ENCODE assay signal across 2 cellular contexts in the genomic region with DNA sequence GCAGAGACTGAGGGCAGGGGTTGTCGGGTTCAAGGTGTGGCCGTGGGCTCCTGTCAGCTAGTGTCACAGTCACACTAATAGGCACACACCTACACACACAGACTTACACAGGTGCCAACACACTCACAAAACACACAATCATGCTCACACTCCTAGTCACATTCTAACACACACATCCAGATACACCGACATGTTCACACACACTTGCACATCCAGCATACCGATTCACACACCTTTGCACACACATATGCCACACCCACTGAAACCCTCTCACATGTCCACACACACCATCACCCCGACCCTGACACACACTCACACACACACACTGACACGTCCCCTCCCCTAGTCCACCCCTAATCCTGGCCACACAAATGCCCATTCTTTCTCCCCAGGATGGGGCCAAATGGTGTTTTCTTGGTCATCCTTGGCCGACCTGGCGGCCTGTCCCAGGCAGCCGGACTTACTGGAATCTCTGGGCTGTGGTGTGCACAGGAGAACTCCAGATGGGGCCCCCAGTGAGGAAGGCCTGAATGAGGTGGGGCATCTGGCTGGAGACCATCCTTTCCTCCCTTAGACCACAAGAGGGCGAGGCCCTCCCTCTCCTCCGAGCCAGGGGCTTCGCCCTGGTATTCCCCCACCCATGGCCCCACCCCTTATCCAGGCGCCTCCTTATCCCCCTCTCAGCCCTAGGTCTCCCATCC.
TF ChIP-seq lines count a peak whose summit lies in the region.

No MANE protein-coding gene starts in this region.

TF ChIP-seq in GM23338, 12 proteins besides CTCF, POLR2A, EP300 and RAD21:
- TF ChIP-seq, protein P1, sequence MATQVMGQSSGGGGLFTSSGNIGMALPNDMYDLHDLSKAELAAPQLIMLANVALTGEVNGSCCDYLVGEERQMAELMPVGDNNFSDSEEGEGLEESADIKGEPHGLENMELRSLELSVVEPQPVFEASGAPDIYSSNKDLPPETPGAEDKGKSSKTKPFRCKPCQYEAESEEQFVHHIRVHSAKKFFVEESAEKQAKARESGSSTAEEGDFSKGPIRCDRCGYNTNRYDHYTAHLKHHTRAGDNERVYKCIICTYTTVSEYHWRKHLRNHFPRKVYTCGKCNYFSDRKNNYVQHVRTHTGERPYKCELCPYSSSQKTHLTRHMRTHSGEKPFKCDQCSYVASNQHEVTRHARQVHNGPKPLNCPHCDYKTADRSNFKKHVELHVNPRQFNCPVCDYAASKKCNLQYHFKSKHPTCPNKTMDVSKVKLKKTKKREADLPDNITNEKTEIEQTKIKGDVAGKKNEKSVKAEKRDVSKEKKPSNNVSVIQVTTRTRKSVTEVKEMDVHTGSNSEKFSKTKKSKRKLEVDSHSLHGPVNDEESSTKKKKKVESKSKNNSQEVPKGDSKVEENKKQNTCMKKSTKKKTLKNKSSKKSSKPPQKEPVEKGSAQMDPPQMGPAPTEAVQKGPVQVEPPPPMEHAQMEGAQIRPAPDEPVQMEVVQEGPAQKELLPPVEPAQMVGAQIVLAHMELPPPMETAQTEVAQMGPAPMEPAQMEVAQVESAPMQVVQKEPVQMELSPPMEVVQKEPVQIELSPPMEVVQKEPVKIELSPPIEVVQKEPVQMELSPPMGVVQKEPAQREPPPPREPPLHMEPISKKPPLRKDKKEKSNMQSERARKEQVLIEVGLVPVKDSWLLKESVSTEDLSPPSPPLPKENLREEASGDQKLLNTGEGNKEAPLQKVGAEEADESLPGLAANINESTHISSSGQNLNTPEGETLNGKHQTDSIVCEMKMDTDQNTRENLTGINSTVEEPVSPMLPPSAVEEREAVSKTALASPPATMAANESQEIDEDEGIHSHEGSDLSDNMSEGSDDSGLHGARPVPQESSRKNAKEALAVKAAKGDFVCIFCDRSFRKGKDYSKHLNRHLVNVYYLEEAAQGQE (IDR thresholded peaks at IDR 0.05; ENCODE audit: unreplicated experiment) = no peak
- TF ChIP-seq EZH2phosphoT487 (IDR thresholded peaks at IDR 0.05; ENCODE audit: unreplicated experiment) (no peak), POLR2AphosphoS5 (IDR thresholded peaks at IDR 0.05; ENCODE audit: low read depth) (no peak), CREB1 (CRISPR knock-in tag; IDR thresholded peaks at IDR 0.05; ENCODE audit: low read depth) (no peak), EZH2 (IDR thresholded peaks at IDR 0.05; ENCODE audit: low read depth, unreplicated experiment) (no peak), NANOG (IDR thresholded peaks at IDR 0.05; ENCODE audit: borderline replicate concordance) (no peak)
- TF ChIP-seq, protein P2, sequence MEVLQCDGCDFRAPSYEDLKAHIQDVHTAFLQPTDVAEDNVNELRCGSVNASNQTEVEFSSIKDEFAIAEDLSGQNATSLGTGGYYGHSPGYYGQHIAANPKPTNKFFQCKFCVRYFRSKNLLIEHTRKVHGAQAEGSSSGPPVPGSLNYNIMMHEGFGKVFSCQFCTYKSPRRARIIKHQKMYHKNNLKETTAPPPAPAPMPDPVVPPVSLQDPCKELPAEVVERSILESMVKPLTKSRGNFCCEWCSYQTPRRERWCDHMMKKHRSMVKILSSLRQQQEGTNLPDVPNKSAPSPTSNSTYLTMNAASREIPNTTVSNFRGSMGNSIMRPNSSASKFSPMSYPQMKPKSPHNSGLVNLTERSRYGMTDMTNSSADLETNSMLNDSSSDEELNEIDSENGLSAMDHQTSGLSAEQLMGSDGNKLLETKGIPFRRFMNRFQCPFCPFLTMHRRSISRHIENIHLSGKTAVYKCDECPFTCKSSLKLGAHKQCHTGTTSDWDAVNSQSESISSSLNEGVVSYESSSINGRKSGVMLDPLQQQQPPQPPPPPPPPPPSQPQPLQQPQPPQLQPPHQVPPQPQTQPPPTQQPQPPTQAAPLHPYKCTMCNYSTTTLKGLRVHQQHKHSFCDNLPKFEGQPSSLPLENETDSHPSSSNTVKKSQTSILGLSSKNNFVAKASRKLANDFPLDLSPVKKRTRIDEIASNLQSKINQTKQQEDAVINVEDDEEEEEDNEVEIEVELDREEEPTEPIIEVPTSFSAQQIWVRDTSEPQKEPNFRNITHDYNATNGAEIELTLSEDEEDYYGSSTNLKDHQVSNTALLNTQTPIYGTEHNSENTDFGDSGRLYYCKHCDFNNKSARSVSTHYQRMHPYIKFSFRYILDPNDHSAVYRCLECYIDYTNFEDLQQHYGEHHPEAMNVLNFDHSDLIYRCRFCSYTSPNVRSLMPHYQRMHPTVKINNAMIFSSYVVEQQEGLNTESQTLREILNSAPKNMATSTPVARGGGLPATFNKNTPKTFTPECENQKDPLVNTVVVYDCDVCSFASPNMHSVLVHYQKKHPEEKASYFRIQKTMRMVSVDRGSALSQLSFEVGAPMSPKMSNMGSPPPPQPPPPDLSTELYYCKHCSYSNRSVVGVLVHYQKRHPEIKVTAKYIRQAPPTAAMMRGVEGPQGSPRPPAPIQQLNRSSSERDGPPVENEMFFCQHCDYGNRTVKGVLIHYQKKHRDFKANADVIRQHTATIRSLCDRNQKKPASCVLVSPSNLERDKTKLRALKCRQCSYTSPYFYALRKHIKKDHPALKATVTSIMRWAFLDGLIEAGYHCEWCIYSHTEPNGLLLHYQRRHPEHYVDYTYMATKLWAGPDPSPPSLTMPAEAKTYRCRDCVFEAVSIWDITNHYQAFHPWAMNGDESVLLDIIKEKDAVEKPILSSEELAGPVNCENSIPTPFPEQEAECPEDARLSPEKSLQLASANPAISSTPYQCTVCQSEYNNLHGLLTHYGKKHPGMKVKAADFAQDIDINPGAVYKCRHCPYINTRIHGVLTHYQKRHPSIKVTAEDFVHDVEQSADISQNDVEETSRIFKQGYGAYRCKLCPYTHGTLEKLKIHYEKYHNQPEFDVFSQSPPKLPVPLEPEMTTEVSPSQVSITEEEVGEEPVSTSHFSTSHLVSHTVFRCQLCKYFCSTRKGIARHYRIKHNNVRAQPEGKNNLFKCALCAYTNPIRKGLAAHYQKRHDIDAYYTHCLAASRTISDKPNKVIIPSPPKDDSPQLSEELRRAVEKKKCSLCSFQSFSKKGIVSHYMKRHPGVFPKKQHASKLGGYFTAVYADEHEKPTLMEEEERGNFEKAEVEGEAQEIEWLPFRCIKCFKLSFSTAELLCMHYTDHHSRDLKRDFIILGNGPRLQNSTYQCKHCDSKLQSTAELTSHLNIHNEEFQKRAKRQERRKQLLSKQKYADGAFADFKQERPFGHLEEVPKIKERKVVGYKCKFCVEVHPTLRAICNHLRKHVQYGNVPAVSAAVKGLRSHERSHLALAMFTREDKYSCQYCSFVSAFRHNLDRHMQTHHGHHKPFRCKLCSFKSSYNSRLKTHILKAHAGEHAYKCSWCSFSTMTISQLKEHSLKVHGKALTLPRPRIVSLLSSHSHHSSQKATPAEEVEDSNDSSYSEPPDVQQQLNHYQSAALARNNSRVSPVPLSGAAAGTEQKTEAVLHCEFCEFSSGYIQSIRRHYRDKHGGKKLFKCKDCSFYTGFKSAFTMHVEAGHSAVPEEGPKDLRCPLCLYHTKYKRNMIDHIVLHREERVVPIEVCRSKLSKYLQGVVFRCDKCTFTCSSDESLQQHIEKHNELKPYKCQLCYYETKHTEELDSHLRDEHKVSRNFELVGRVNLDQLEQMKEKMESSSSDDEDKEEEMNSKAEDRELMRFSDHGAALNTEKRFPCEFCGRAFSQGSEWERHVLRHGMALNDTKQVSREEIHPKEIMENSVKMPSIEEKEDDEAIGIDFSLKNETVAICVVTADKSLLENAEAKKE (CRISPR knock-in tag; IDR thresholded peaks at IDR 0.05) = no peak
- TF ChIP-seq, protein P3, sequence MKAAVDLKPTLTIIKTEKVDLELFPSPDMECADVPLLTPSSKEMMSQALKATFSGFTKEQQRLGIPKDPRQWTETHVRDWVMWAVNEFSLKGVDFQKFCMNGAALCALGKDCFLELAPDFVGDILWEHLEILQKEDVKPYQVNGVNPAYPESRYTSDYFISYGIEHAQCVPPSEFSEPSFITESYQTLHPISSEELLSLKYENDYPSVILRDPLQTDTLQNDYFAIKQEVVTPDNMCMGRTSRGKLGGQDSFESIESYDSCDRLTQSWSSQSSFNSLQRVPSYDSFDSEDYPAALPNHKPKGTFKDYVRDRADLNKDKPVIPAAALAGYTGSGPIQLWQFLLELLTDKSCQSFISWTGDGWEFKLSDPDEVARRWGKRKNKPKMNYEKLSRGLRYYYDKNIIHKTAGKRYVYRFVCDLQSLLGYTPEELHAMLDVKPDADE (IDR thresholded peaks at IDR 0.05) = no peak
TF ChIP-seq in GM23338: peak in this region for 0.

TF ChIP-seq in WTC11, 78 proteins besides CTCF, POLR2A, EP300 and RAD21 (continues in another document):
- TF ChIP-seq, protein P4, sequence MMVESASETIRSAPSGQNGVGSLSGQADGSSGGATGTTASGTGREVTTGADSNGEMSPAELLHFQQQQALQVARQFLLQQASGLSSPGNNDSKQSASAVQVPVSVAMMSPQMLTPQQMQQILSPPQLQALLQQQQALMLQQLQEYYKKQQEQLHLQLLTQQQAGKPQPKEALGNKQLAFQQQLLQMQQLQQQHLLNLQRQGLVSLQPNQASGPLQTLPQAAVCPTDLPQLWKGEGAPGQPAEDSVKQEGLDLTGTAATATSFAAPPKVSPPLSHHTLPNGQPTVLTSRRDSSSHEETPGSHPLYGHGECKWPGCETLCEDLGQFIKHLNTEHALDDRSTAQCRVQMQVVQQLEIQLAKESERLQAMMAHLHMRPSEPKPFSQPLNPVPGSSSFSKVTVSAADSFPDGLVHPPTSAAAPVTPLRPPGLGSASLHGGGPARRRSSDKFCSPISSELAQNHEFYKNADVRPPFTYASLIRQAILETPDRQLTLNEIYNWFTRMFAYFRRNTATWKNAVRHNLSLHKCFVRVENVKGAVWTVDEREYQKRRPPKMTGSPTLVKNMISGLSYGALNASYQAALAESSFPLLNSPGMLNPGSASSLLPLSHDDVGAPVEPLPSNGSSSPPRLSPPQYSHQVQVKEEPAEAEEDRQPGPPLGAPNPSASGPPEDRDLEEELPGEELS (CRISPR knock-in tag; IDR thresholded peaks at IDR 0.05) = no peak
- TF ChIP-seq NFATC4 (CRISPR knock-in tag; IDR thresholded peaks at IDR 0.05) = no peak
- no peak for TF ChIP-seq ZNF423 (CRISPR knock-in tag; IDR thresholded peaks at IDR 0.05)
- no peak for TF ChIP-seq ZNF416 (CRISPR knock-in tag; IDR thresholded peaks at IDR 0.05)
- no peak for TF ChIP-seq OVOL2 (CRISPR knock-in tag; IDR thresholded peaks at IDR 0.05; ENCODE audit: borderline replicate concordance)
- TF ChIP-seq, protein P5, sequence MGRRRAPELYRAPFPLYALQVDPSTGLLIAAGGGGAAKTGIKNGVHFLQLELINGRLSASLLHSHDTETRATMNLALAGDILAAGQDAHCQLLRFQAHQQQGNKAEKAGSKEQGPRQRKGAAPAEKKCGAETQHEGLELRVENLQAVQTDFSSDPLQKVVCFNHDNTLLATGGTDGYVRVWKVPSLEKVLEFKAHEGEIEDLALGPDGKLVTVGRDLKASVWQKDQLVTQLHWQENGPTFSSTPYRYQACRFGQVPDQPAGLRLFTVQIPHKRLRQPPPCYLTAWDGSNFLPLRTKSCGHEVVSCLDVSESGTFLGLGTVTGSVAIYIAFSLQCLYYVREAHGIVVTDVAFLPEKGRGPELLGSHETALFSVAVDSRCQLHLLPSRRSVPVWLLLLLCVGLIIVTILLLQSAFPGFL (CRISPR knock-in tag; IDR thresholded peaks at IDR 0.05; ENCODE audit: borderline replicate concordance) = no peak
- TF ChIP-seq KAT7 (CRISPR knock-in tag; IDR thresholded peaks at IDR 0.05; ENCODE audit: borderline replicate concordance) = no peak
- TF ChIP-seq CBFB (CRISPR knock-in tag; IDR thresholded peaks at IDR 0.05; ENCODE audit: low read depth) = no peak
- no peak for TF ChIP-seq ZNF317 (CRISPR knock-in tag; IDR thresholded peaks at IDR 0.05; ENCODE audit: borderline replicate concordance, low read depth)
- TF ChIP-seq, protein P6, sequence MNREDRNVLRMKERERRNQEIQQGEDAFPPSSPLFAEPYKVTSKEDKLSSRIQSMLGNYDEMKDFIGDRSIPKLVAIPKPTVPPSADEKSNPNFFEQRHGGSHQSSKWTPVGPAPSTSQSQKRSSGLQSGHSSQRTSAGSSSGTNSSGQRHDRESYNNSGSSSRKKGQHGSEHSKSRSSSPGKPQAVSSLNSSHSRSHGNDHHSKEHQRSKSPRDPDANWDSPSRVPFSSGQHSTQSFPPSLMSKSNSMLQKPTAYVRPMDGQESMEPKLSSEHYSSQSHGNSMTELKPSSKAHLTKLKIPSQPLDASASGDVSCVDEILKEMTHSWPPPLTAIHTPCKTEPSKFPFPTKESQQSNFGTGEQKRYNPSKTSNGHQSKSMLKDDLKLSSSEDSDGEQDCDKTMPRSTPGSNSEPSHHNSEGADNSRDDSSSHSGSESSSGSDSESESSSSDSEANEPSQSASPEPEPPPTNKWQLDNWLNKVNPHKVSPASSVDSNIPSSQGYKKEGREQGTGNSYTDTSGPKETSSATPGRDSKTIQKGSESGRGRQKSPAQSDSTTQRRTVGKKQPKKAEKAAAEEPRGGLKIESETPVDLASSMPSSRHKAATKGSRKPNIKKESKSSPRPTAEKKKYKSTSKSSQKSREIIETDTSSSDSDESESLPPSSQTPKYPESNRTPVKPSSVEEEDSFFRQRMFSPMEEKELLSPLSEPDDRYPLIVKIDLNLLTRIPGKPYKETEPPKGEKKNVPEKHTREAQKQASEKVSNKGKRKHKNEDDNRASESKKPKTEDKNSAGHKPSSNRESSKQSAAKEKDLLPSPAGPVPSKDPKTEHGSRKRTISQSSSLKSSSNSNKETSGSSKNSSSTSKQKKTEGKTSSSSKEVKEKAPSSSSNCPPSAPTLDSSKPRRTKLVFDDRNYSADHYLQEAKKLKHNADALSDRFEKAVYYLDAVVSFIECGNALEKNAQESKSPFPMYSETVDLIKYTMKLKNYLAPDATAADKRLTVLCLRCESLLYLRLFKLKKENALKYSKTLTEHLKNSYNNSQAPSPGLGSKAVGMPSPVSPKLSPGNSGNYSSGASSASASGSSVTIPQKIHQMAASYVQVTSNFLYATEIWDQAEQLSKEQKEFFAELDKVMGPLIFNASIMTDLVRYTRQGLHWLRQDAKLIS (CRISPR knock-in tag; IDR thresholded peaks at IDR 0.05; ENCODE audit: borderline replicate concordance) = no peak
- TF ChIP-seq, protein P7, sequence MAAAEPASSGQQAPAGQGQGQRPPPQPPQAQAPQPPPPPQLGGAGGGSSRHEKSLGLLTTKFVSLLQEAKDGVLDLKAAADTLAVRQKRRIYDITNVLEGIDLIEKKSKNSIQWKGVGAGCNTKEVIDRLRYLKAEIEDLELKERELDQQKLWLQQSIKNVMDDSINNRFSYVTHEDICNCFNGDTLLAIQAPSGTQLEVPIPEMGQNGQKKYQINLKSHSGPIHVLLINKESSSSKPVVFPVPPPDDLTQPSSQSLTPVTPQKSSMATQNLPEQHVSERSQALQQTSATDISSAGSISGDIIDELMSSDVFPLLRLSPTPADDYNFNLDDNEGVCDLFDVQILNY (CRISPR knock-in tag; IDR thresholded peaks at IDR 0.05) = no peak
- TF ChIP-seq SMAD4 (CRISPR knock-in tag; IDR thresholded peaks at IDR 0.05) = no peak
- no peak for TF ChIP-seq NR1H2 (CRISPR knock-in tag; IDR thresholded peaks at IDR 0.05)
- TF ChIP-seq, protein P8, sequence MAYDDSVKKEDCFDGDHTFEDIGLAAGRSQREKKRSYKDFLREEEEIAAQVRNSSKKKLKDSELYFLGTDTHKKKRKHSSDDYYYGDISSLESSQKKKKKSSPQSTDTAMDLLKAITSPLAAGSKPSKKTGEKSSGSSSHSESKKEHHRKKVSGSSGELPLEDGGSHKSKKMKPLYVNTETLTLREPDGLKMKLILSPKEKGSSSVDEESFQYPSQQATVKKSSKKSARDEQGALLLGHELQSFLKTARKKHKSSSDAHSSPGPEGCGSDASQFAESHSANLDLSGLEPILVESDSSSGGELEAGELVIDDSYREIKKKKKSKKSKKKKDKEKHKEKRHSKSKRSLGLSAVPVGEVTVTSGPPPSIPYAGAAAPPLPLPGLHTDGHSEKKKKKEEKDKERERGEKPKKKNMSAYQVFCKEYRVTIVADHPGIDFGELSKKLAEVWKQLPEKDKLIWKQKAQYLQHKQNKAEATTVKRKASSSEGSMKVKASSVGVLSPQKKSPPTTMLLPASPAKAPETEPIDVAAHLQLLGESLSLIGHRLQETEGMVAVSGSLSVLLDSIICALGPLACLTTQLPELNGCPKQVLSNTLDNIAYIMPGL (CRISPR knock-in tag; IDR thresholded peaks at IDR 0.05) = no peak
- TF ChIP-seq, protein P9, sequence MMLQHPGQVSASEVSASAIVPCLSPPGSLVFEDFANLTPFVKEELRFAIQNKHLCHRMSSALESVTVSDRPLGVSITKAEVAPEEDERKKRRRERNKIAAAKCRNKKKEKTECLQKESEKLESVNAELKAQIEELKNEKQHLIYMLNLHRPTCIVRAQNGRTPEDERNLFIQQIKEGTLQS (CRISPR knock-in tag; conservative IDR thresholded peaks at IDR 0.05) = no peak
- TF ChIP-seq ESRRA (CRISPR knock-in tag; IDR thresholded peaks at IDR 0.05; ENCODE audit: borderline replicate concordance) = no peak
- TF ChIP-seq ZNF263 (CRISPR knock-in tag; IDR thresholded peaks at IDR 0.05; ENCODE audit: low read depth) = no peak
- no peak for TF ChIP-seq JAZF1 (CRISPR knock-in tag; IDR thresholded peaks at IDR 0.05)
